8 cellular contexts compared by ENCODE assay signal in the genomic region with DNA sequence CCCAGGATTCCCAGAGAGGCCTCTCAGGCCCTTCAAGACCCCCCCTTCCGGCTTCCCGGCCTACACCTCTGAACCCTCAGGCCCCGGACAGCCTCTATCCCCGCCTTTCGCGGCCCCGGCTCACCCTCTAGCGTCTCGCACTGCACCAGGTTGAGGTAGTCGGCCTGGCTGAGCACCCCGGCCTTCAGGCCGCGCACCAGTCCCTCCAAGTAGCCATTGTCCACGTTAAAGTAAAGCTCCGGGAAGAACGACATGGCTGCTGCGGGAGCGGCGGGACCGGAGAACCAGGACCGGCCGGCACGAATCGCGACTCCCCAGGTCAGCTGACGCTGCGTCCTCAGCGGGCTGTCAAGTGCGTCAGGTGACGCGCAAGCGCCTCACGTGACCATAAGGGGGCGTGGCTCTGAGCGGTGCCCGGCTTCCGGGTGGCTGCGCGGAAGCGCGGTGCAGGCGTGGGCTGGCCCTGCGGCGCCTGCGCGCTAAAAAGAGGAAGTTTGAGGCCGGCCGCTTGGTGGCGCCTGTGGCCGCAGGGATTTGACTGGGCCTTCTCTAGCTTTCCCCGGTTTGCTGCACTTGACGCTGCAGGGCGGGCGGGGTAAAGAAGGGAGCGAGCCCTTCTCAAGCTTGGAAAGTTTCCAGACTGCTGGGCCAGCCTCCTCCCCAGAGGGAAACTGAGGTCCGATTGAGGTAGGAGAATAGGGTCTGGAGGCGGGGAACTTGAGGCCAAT. TPM values are rescaled to one million over a fixed set of nuclear protein-coding genes. Genes with fewer than 3 reads are reported as not detected.
DNase-seq lines count a peak whose midpoint lies in the region; ATAC-seq lines count a peak whose summit lies in the region.

TSS of gene ATP6V0D1 (minus strand) at position 325 of the 728 bp plus-strand sequence. CDS start at position 254, 71 bp downstream.

- H3K36me3 Mint-ChIP-seq in activated CD4-positive, alpha-beta T cell treated with anti-CD3 and anti-CD28 coated beads, Interleukin-2, amount 10 ng/mL, durations not matched to agents 7 days and 5 days (ENCODE audit: low read depth) = peaks cover 14% of the 10 kb centered on the region

- H3K27ac Mint-ChIP-seq in activated CD4-positive, alpha-beta T cell treated with anti-CD3 and anti-CD28 coated beads, Interleukin-2, amount 10 ng/mL, durations not matched to agents 7 days and 5 days = peak within 1 kb of the TSS; percentile 97

- POLR2A ChIA-PET in activated CD4-positive, alpha-beta T cell treated with anti-CD3 and anti-CD28 coated beads, Interleukin-2, amount 10 ng/mL, durations not matched to agents 7 days and 5 days (lab: Charles Lee) = interaction anchor here (0.6 to 1.0 kb wide), 3 partner anchors 80 to 455 kb away, joined by 3 to 4 read pairs (median 3); no protein-coding TSS in a partner anchor

- no peaks in the 10 kb centered on the region for H3K27me3 Mint-ChIP-seq in activated CD4-positive, alpha-beta T cell treated with anti-CD3 and anti-CD28 coated beads, Interleukin-2, amount 10 ng/mL, durations not matched to agents 7 days and 5 days

- ATAC-seq in GM19328 (IDR thresholded peaks at IDR 0.05; ENCODE audit: unreplicated experiment) (peak; percentile 81), HG03520 (IDR thresholded peaks at IDR 0.05; ENCODE audit: unreplicated experiment) (peak; percentile 85)

- H3K9me3 Mint-ChIP-seq in activated CD4-positive, alpha-beta T cell treated with anti-CD3 and anti-CD28 coated beads, Interleukin-2, amount 10 ng/mL, durations not matched to agents 7 days and 5 days = no peaks in the 10 kb centered on the region

- peaks cover 26% of the 10 kb centered on the region for H3K4me1 Mint-ChIP-seq in activated CD4-positive, alpha-beta T cell treated with anti-CD3 and anti-CD28 coated beads, Interleukin-2, amount 10 ng/mL, durations not matched to agents 7 days and 5 days

- CTCF ChIA-PET in activated CD4-positive, alpha-beta T cell treated with anti-CD3 and anti-CD28 coated beads, Interleukin-2, amount 10 ng/mL, durations not matched to agents 7 days and 5 days (lab: Charles Lee) = interaction anchor here (0.6 to 20.8 kb wide), 47 partner anchors 8 to 992 kb away, joined by 3 to 195 read pairs (median 4); partner anchors contain the start of genes ACD, CARMIL2 and CTCF

- DNase-seq in C1 segment of cervical spinal cord (lab: John Stamatoyannopoulos, UW) = peak; percentile 87 to 99 (median 97)
- DNase-seq in NCI-H526 treated with DMSO at 0.1 percent for 48 hours (lab: John Stamatoyannopoulos, UW) = peak; percentile 80
- DNase-seq in activated CD4-positive, alpha-beta T cell treated with anti-CD3 and anti-CD28 coated beads, Interleukin-2, amount 10 ng/mL, durations not matched to agents 7 days and 5 days = peak; percentile 99
- peak; percentile 39 for DNase-seq in cortex of kidney (lab: John Stamatoyannopoulos, UW)
- DNase-seq in left kidney (ENCODE audit: low read depth, low spot score) = peak; percentile 99
- peak; percentile 99 for DNase-seq in stimulated activated CD4-positive, alpha-beta T cell treated with anti-CD3 and anti-CD28 coated beads, Interleukin-2, amount 100 ng/mL, for 24 hours

- peak within 1 kb of the TSS; percentile 90 for H3K4me3 Mint-ChIP-seq in activated CD4-positive, alpha-beta T cell treated with anti-CD3 and anti-CD28 coated beads, Interleukin-2, amount 10 ng/mL, durations not matched to agents 7 days and 5 days

RNA-seq across cellular contexts. Expression of gene ATP6V0D1, which starts in this region (rescaled TPM):
- 10 to 100 TPM; 52.1 to 60.3 TPM for total RNA-seq in activated CD4-positive, alpha-beta T cell treated with anti-CD3 and anti-CD28 coated beads, Interleukin-2, amount 10 ng/mL, durations not matched to agents 7 days and 5 days

Comparison
In these comparisons a context has a peak if more than half of its experiments do, and no peak if none do; other contexts are left out.
1. Peak in every context shown above with its lines: DNase-seq and ATAC-seq.
2. DNase-seq: peak in every context shown above with its lines; median percentile 99 in activated CD4-positive, alpha-beta T cell treated with anti-CD3 and anti-CD28 coated beads, Interleukin-2, amount 10 ng/mL, durations not matched to agents 7 days and 5 days; 99 in left kidney; 99 in stimulated activated CD4-positive, alpha-beta T cell treated with anti-CD3 and anti-CD28 coated beads, Interleukin-2, amount 100 ng/mL, for 24 hours; 97 in C1 segment of cervical spinal cord; 80 in NCI-H526 treated with DMSO at 0.1 percent for 48 hours; 39 in cortex of kidney.